9 cellular contexts compared by ENCODE assay signal in genomic region chr2:39146630-39147029, GRCh38.
"Had no signal": no experiment of that assay in that cellular context is flagged by ENCODE, and none has a peak within 500 bp of the region (broad histone marks: within the 10 kb centered on the region; RNA-seq: fewer than 3 reads in every experiment).

No MANE protein-coding gene starts in this region.

- H3K9me3 ChIP-seq: HAP-1 had no signal

- DNase-seq: GM23248, GOT3, H7, HFFc6, IMR-90, KBM-7 had no signal

- H3K4me3 Mint-ChIP-seq: HFFc6 had no signal

- H3K36me3 ChIP-seq: HAP-1 had no signal

- H3K27ac Mint-ChIP-seq: HFFc6 had no signal

- H3K27ac ChIP-seq: GM23248, HL-60 had no signal

- H3K9me3 Mint-ChIP-seq: HFFc6 had no signal

- H3K4me3 ChIP-seq: GM23248, HAP-1 had no signal

- ATAC-seq: HCT116 had no signal
